Comparison of ENCODE assay signal across 23 cellular contexts in genomic region chr19:43478323-43478722, GRCh38. TPM values are rescaled to one million over a fixed set of nuclear protein-coding genes. Genes with fewer than 3 reads are reported as not detected.
"Had no signal": no experiment of that assay in that cellular context is flagged by ENCODE, and none has a peak within 500 bp of the region (broad histone marks: within the 10 kb centered on the region; RNA-seq: fewer than 3 reads in every experiment).

No MANE protein-coding gene starts in this region.

- FAIRE-seq: endometrium, frontal cortex, small intestine had no signal

- H3K27ac ChIP-seq: colonic mucosa, ovary, psoas muscle, thoracic aorta, upper lobe of left lung, WERI-Rb-1 had no signal

- H3K27ac Mint-ChIP-seq: activated CD4-positive, alpha-beta memory T cell treated with anti-CD3 and anti-CD28 coated beads for 36 hours; activated naive CD8-positive, alpha-beta T cell treated with anti-CD3 and anti-CD28 coated beads, Interleukin-2, amount 50 U/mL, for 24 hours; activated T-helper 1 cell treated with anti-CD3 and anti-CD28 coated beads, Interleukin-12 subunit alpha, Interleukin-12 subunit beta, Interleukin-2, Interleukin-4 antibody, amounts not matched to agents 30 ng/mL and 10 ng/mL and 1 ng/mL, durations not matched to agents 14 hours and 24 hours and 36 hours had no signal

- H3K9me3 ChIP-seq: colonic mucosa, ovary, psoas muscle, thoracic aorta, upper lobe of left lung had no signal

- H3K4me3 Mint-ChIP-seq: activated CD4-positive, alpha-beta memory T cell treated with anti-CD3 and anti-CD28 coated beads for 36 hours; activated naive CD8-positive, alpha-beta T cell treated with anti-CD3 and anti-CD28 coated beads, Interleukin-2, amount 50 U/mL, for 24 hours; activated T-helper 1 cell treated with anti-CD3 and anti-CD28 coated beads, Interleukin-12 subunit alpha, Interleukin-12 subunit beta, Interleukin-2, Interleukin-4 antibody, amounts not matched to agents 30 ng/mL and 10 ng/mL and 1 ng/mL, durations not matched to agents 14 hours and 24 hours and 36 hours; brain had no signal

- ATAC-seq: activated naive CD8-positive, alpha-beta T cell treated with anti-CD3 and anti-CD28 coated beads, Interleukin-2, amount 50 U/mL, for 24 hours; left lobe of liver; psoas muscle; right cardiac atrium had no signal

- DNase-seq: activated CD4-positive, alpha-beta memory T cell treated with anti-CD3 and anti-CD28 coated beads for 36 hours; activated naive CD4-positive, alpha-beta T cell; activated naive CD8-positive, alpha-beta T cell treated with anti-CD3 and anti-CD28 coated beads, Interleukin-2, amount 50 U/mL, for 24 hours; activated T-cell treated with anti-CD3 and anti-CD28 coated beads for 4 hours; anterior cingulate cortex; central memory CD4-positive, alpha-beta T cell; colonic mucosa; hypothalamus; ovary; psoas muscle; right cardiac atrium; small intestine; stimulated activated CD4-positive, alpha-beta T cell treated with anti-CD3 and anti-CD28 coated beads, Interleukin-15, amount 100 ng/mL, for 24 hours; stimulated activated CD4-positive, alpha-beta T cell treated with anti-CD3 and anti-CD28 coated beads, Interleukin-4, amount 100 ng/mL, for 1 hour; upper lobe of left lung; WERI-Rb-1 had no signal

- H3K27me3 Mint-ChIP-seq: activated CD4-positive, alpha-beta memory T cell treated with anti-CD3 and anti-CD28 coated beads for 36 hours; activated naive CD8-positive, alpha-beta T cell treated with anti-CD3 and anti-CD28 coated beads, Interleukin-2, amount 50 U/mL, for 24 hours; brain had no signal

- H3K4me3 ChIP-seq: colonic mucosa, ovary, psoas muscle, thoracic aorta, upper lobe of left lung had no signal

- H3K36me3 ChIP-seq: colonic mucosa, ovary, thoracic aorta, upper lobe of left lung had no signal

- H3K27me3 ChIP-seq: colonic mucosa, ovary, upper lobe of left lung had no signal

- H3K9me3 Mint-ChIP-seq: activated CD4-positive, alpha-beta memory T cell treated with anti-CD3 and anti-CD28 coated beads for 36 hours; activated naive CD8-positive, alpha-beta T cell treated with anti-CD3 and anti-CD28 coated beads, Interleukin-2, amount 50 U/mL, for 24 hours; activated T-helper 1 cell treated with anti-CD3 and anti-CD28 coated beads, Interleukin-12 subunit alpha, Interleukin-12 subunit beta, Interleukin-2, Interleukin-4 antibody, amounts not matched to agents 30 ng/mL and 10 ng/mL and 1 ng/mL, durations not matched to agents 14 hours and 24 hours and 36 hours had no signal

RNA-seq across cellular contexts. Expression of gene LYPD3, which starts 12.9 kb away (rescaled TPM):
- total RNA-seq: psoas muscle had no signal

RNA-seq across cellular contexts. Expression of gene ZNF575, which starts 54.7 kb away (rescaled TPM):
- total RNA-seq: myocyte had no signal
